1 cellular context compared by ENCODE assay signal in the genomic region with DNA sequence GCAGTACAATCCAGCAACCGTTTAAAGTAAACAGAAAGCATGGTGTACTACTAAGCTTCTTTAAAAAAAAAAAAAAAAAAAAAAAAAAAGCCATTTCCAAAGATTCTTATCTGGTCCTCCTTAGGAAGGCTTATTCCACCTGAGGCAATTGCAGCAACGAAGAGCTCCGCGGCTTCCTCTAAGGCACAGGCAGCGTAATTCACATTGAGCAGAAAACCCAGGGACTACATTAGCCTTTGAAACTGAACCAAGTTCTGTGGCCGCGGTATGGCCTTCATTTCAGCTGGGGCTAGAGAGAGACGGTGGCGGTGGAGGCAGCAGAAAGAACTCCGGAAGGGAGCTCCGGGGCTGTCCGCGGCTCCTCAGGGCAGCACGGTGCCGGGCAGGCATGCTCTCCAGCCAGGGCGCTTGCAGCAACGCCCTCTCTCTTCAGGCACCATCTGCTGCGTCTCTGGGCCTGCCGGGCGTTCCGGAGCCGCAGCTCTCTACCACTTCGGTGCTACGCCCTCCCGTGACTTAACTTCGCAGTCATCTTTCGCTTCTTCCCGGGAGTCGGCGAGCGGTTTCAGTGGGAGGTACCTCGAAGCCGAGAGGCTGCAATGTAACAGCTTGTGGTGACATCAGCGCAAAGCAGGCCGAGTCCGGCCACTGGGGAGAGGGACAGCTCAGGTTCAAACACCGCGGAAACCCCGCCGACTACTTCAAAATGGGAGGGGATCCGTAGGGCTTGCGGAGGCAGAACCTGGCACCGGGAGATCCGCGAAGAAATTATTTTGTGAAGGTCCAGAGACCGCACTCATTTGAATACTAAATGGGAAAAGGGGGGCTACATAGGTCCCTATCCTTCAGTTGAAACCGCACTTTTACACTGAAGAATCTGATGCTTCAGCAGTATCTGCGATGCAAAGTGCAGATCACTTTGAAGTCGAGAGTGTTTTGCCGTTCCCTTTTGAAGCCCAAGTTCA.
TF ChIP-seq lines count a peak whose summit lies in the region.

No MANE protein-coding gene starts in this region.

TF ChIP-seq in K562, 482 proteins besides CTCF, POLR2A, EP300 and RAD21 (continued from another document and continues in another):
- TF ChIP-seq, protein P1, sequence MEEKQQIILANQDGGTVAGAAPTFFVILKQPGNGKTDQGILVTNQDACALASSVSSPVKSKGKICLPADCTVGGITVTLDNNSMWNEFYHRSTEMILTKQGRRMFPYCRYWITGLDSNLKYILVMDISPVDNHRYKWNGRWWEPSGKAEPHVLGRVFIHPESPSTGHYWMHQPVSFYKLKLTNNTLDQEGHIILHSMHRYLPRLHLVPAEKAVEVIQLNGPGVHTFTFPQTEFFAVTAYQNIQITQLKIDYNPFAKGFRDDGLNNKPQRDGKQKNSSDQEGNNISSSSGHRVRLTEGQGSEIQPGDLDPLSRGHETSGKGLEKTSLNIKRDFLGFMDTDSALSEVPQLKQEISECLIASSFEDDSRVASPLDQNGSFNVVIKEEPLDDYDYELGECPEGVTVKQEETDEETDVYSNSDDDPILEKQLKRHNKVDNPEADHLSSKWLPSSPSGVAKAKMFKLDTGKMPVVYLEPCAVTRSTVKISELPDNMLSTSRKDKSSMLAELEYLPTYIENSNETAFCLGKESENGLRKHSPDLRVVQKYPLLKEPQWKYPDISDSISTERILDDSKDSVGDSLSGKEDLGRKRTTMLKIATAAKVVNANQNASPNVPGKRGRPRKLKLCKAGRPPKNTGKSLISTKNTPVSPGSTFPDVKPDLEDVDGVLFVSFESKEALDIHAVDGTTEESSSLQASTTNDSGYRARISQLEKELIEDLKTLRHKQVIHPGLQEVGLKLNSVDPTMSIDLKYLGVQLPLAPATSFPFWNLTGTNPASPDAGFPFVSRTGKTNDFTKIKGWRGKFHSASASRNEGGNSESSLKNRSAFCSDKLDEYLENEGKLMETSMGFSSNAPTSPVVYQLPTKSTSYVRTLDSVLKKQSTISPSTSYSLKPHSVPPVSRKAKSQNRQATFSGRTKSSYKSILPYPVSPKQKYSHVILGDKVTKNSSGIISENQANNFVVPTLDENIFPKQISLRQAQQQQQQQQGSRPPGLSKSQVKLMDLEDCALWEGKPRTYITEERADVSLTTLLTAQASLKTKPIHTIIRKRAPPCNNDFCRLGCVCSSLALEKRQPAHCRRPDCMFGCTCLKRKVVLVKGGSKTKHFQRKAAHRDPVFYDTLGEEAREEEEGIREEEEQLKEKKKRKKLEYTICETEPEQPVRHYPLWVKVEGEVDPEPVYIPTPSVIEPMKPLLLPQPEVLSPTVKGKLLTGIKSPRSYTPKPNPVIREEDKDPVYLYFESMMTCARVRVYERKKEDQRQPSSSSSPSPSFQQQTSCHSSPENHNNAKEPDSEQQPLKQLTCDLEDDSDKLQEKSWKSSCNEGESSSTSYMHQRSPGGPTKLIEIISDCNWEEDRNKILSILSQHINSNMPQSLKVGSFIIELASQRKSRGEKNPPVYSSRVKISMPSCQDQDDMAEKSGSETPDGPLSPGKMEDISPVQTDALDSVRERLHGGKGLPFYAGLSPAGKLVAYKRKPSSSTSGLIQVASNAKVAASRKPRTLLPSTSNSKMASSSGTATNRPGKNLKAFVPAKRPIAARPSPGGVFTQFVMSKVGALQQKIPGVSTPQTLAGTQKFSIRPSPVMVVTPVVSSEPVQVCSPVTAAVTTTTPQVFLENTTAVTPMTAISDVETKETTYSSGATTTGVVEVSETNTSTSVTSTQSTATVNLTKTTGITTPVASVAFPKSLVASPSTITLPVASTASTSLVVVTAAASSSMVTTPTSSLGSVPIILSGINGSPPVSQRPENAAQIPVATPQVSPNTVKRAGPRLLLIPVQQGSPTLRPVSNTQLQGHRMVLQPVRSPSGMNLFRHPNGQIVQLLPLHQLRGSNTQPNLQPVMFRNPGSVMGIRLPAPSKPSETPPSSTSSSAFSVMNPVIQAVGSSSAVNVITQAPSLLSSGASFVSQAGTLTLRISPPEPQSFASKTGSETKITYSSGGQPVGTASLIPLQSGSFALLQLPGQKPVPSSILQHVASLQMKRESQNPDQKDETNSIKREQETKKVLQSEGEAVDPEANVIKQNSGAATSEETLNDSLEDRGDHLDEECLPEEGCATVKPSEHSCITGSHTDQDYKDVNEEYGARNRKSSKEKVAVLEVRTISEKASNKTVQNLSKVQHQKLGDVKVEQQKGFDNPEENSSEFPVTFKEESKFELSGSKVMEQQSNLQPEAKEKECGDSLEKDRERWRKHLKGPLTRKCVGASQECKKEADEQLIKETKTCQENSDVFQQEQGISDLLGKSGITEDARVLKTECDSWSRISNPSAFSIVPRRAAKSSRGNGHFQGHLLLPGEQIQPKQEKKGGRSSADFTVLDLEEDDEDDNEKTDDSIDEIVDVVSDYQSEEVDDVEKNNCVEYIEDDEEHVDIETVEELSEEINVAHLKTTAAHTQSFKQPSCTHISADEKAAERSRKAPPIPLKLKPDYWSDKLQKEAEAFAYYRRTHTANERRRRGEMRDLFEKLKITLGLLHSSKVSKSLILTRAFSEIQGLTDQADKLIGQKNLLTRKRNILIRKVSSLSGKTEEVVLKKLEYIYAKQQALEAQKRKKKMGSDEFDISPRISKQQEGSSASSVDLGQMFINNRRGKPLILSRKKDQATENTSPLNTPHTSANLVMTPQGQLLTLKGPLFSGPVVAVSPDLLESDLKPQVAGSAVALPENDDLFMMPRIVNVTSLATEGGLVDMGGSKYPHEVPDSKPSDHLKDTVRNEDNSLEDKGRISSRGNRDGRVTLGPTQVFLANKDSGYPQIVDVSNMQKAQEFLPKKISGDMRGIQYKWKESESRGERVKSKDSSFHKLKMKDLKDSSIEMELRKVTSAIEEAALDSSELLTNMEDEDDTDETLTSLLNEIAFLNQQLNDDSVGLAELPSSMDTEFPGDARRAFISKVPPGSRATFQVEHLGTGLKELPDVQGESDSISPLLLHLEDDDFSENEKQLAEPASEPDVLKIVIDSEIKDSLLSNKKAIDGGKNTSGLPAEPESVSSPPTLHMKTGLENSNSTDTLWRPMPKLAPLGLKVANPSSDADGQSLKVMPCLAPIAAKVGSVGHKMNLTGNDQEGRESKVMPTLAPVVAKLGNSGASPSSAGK (IDR thresholded peaks at IDR 0.05), result peak; percentile 59
- TF ChIP-seq, protein P2, sequence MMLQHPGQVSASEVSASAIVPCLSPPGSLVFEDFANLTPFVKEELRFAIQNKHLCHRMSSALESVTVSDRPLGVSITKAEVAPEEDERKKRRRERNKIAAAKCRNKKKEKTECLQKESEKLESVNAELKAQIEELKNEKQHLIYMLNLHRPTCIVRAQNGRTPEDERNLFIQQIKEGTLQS (IDR thresholded peaks at IDR 0.05), result peak; percentile 89
- TF ChIP-seq, protein P2 (CRISPR knock-in tag; conservative IDR thresholded peaks at IDR 0.05), result peak; percentile 95
- TF ChIP-seq POLR3G (IDR thresholded peaks at IDR 0.05; ENCODE audit: extremely low read depth, insufficient read length, insufficient replicate concordance), result no peak
- TF ChIP-seq POLR2B (IDR thresholded peaks at IDR 0.05; ENCODE audit: low read depth, partially characterized antibody), result peak; percentile 69
- TF ChIP-seq ATF7 (IDR thresholded peaks at IDR 0.05), result peak; percentile 96
- TF ChIP-seq ZEB2 (IDR thresholded peaks at IDR 0.05), result peak; percentile 27; the same call in 1 of the 2 replicates
- TF ChIP-seq IFI16 (CRISPR knock-in tag; IDR thresholded peaks at IDR 0.05), result no peak
- TF ChIP-seq HNRNPK (IDR thresholded peaks at IDR 0.05; ENCODE audit: low read depth, low read length, poor library complexity, severe bottlenecking), result no peak
- TF ChIP-seq, protein P3, sequence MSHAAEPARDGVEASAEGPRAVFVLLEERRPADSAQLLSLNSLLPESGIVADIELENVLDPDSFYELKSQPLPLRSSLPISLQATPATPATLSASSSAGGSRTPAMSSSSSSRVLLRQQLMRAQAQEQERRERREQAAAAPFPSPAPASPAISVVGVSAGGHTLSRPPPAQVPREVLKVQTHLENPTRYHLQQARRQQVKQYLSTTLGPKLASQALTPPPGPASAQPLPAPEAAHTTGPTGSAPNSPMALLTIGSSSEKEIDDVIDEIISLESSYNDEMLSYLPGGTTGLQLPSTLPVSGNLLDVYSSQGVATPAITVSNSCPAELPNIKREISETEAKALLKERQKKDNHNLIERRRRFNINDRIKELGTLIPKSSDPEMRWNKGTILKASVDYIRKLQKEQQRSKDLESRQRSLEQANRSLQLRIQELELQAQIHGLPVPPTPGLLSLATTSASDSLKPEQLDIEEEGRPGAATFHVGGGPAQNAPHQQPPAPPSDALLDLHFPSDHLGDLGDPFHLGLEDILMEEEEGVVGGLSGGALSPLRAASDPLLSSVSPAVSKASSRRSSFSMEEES (CRISPR knock-in tag; IDR thresholded peaks at IDR 0.05), result no peak
- TF ChIP-seq, protein P4, sequence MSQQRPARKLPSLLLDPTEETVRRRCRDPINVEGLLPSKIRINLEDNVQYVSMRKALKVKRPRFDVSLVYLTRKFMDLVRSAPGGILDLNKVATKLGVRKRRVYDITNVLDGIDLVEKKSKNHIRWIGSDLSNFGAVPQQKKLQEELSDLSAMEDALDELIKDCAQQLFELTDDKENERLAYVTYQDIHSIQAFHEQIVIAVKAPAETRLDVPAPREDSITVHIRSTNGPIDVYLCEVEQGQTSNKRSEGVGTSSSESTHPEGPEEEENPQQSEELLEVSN (IDR thresholded peaks at IDR 0.05; ENCODE audit: borderline replicate concordance in 1 of 2, extremely low read depth in 1 of 2, insufficient read depth in 1 of 2, insufficient read length in 1 of 2, low read depth in 1 of 2, low read length in 1 of 2, poor library complexity in 1 of 2, severe bottlenecking in 1 of 2), result peak in 1 of 2 experiments; percentile 48
- TF ChIP-seq CBFA2T3 (IDR thresholded peaks at IDR 0.05), result no peak
- TF ChIP-seq FOS (IDR thresholded peaks at IDR 0.05; ENCODE audit: extremely low read depth, insufficient read length), result no peak
- no peak for TF ChIP-seq HSF4 (CRISPR knock-in tag; IDR thresholded peaks at IDR 0.05; ENCODE audit: borderline replicate concordance)
- TF ChIP-seq RUNX1 (IDR thresholded peaks at IDR 0.05; ENCODE audit: low read depth), result no peak
- no peak for TF ChIP-seq ZC3H4 (CRISPR knock-in tag; IDR thresholded peaks at IDR 0.05; ENCODE audit: borderline replicate concordance)
- TF ChIP-seq CREBBP (IDR thresholded peaks at IDR 0.05; ENCODE audit: low read depth, low read length), result no peak
- no peak for TF ChIP-seq OTX1 (CRISPR knock-in tag; IDR thresholded peaks at IDR 0.05)
- TF ChIP-seq SMC3 (conservative IDR thresholded peaks at IDR 0.05; ENCODE audit: insufficient read depth, low read depth, low read length), result no peak
- no peak for TF ChIP-seq HIVEP1 (CRISPR knock-in tag; IDR thresholded peaks at IDR 0.05)
- TF ChIP-seq NONO (IDR thresholded peaks at IDR 0.05; ENCODE audit: low read depth in 2 of 2, low read length in 1 of 2), result peak in 1 of 2 experiments; percentile 69; a peak in 2 of 4 replicates
- TF ChIP-seq, protein P5, sequence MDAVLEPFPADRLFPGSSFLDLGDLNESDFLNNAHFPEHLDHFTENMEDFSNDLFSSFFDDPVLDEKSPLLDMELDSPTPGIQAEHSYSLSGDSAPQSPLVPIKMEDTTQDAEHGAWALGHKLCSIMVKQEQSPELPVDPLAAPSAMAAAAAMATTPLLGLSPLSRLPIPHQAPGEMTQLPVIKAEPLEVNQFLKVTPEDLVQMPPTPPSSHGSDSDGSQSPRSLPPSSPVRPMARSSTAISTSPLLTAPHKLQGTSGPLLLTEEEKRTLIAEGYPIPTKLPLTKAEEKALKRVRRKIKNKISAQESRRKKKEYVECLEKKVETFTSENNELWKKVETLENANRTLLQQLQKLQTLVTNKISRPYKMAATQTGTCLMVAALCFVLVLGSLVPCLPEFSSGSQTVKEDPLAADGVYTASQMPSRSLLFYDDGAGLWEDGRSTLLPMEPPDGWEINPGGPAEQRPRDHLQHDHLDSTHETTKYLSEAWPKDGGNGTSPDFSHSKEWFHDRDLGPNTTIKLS (IDR thresholded peaks at IDR 0.05; ENCODE audit: borderline replicate concordance, low read depth), result 0 out of 2 replicates have a peak, but pooled peaks have one; percentile 36
- no peak for TF ChIP-seq RBM15 (IDR thresholded peaks at IDR 0.05; ENCODE audit: insufficient read depth, low read length)
- TF ChIP-seq, protein P6, sequence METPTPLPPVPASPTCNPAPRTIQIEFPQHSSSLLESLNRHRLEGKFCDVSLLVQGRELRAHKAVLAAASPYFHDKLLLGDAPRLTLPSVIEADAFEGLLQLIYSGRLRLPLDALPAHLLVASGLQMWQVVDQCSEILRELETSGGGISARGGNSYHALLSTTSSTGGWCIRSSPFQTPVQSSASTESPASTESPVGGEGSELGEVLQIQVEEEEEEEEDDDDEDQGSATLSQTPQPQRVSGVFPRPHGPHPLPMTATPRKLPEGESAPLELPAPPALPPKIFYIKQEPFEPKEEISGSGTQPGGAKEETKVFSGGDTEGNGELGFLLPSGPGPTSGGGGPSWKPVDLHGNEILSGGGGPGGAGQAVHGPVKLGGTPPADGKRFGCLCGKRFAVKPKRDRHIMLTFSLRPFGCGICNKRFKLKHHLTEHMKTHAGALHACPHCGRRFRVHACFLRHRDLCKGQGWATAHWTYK (CRISPR knock-in tag; IDR thresholded peaks at IDR 0.05), result no peak
- TF ChIP-seq HNRNPH1 (optimal IDR thresholded peaks at IDR 0.05; ENCODE audit: low read depth, low read length), result no peak
- TF ChIP-seq ESRRA (IDR thresholded peaks at IDR 0.05; ENCODE audit: borderline replicate concordance, low read depth), result peak; percentile 45; the same call in 1 of the 2 replicates
- TF ChIP-seq ZNF41 (CRISPR knock-in tag; conservative IDR thresholded peaks at IDR 0.05), result no peak
- no peak for TF ChIP-seq NR1H2 (CRISPR knock-in tag; IDR thresholded peaks at IDR 0.05)
- no peak for TF ChIP-seq DMBX1 (CRISPR knock-in tag; IDR thresholded peaks at IDR 0.05; ENCODE audit: borderline replicate concordance)
- no peak for TF ChIP-seq ZNF79 (CRISPR knock-in tag; IDR thresholded peaks at IDR 0.05; ENCODE audit: low read depth)
- TF ChIP-seq KDM4B (IDR thresholded peaks at IDR 0.05; ENCODE audit: borderline replicate concordance in 2 of 2, low read depth in 1 of 2), result no peak
- TF ChIP-seq ARNT (IDR thresholded peaks at IDR 0.05), result 0 out of 4 replicates have a peak, but pooled peaks of 1 of the 2 experiments have one; percentile 35
- TF ChIP-seq, protein P7, sequence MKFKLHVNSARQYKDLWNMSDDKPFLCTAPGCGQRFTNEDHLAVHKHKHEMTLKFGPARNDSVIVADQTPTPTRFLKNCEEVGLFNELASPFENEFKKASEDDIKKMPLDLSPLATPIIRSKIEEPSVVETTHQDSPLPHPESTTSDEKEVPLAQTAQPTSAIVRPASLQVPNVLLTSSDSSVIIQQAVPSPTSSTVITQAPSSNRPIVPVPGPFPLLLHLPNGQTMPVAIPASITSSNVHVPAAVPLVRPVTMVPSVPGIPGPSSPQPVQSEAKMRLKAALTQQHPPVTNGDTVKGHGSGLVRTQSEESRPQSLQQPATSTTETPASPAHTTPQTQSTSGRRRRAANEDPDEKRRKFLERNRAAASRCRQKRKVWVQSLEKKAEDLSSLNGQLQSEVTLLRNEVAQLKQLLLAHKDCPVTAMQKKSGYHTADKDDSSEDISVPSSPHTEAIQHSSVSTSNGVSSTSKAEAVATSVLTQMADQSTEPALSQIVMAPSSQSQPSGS (CRISPR knock-in tag; IDR thresholded peaks at IDR 0.05), result peak; percentile 82; the same call in 1 of the 2 replicates
